In genomic region chr1:10960406-10960805, GRCh38 we compare ENCODE assay signal across 5 cellular contexts.
"Had no signal": no experiment of that assay in that cellular context is flagged by ENCODE, and none has a peak within 500 bp of the region (broad histone marks: within the 10 kb centered on the region; RNA-seq: fewer than 3 reads in every experiment).

No MANE protein-coding gene starts in this region.

- H3K9me3 ChIP-seq: esophagus squamous epithelium, left lung, ovary, tibial artery, uterus had no signal

- H3K27ac ChIP-seq: esophagus squamous epithelium, left lung, ovary, tibial artery, uterus had no signal

- DNase-seq: esophagus squamous epithelium had no signal

- H3K4me3 ChIP-seq: esophagus squamous epithelium, left lung, ovary, tibial artery, uterus had no signal

- H3K27me3 ChIP-seq: ovary, uterus had no signal

- H3K36me3 ChIP-seq: esophagus squamous epithelium, left lung, ovary, tibial artery, uterus had no signal

- H3K4me1 ChIP-seq: uterus had no signal
